Comparison of ENCODE assay signal across 25 cellular contexts in the genomic region with DNA sequence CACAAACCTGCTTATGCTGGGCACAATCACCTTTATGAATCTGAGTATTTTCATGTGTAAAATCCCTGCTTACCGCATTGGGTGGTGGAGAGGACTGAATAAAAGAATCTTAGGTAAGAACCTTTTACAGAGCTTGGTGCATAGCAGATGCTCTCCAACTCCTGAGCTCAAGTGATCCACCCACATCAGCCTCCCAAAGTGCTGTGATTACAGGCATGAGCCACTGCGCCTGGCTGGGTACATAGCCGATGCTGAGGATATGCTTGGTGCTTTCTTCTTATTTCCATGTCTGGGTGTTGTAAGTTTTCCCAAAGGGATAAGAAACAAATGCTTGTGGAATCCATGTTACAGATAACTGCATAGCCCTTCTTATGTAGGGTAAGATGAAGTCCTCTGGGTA.
"Had no signal": no experiment of that assay in that cellular context is flagged by ENCODE, and none has a peak within 500 bp of the region (broad histone marks: within the 10 kb centered on the region; RNA-seq: fewer than 3 reads in every experiment).

No MANE protein-coding gene starts in this region.

- H3K27ac ChIP-seq: SJSA1 had no signal

- H3K36me3 ChIP-seq: SJSA1 had no signal

- H3K9me3 ChIP-seq: SJSA1 had no signal

- H3K4me3 Mint-ChIP-seq: activated CD8-positive, alpha-beta memory T cell treated with anti-CD3 and anti-CD28 coated beads, Interleukin-2, amount 10 ng/mL, durations not matched to agents 7 days and 5 days; activated CD8-positive, alpha-beta T cell treated with anti-CD3 and anti-CD28 coated beads, Interleukin-2, amount 10 ng/mL, durations not matched to agents 7 days and 5 days; activated naive CD4-positive, alpha-beta T cell treated with anti-CD3 and anti-CD28 coated beads for 36 hours; activated naive CD8-positive, alpha-beta T cell treated with anti-CD3 and anti-CD28 coated beads for 36 hours; activated T-cell treated with anti-CD3 and anti-CD28 coated beads, Interleukin-2, amount 50 U/mL, for 4 hours; T-helper 2 cell treated with Interferon-gamma antibody and Interleukin-4, amounts not matched to agents 5 μg/mL and 100 μg/mL, for 36 hours had no signal

- H3K9me3 Mint-ChIP-seq: activated naive CD4-positive, alpha-beta T cell treated with anti-CD3 and anti-CD28 coated beads for 36 hours; activated T-cell treated with anti-CD3 and anti-CD28 coated beads, Interleukin-2, amount 50 U/mL, for 4 hours had no signal

- DNase-seq: activated CD4-positive, alpha-beta T cell treated with anti-CD3 and anti-CD28 coated beads for 4 hours; activated CD4-positive, alpha-beta T cell treated with anti-CD3 and anti-CD28 coated beads, Interleukin-2, amount 50 U/mL, for 4 hours; activated CD8-positive, alpha-beta memory T cell treated with anti-CD3 and anti-CD28 coated beads, Interleukin-2, amount 10 ng/mL, durations not matched to agents 7 days and 5 days; activated CD8-positive, alpha-beta T cell treated with anti-CD3 and anti-CD28 coated beads, Interleukin-2, amount 10 ng/mL, durations not matched to agents 7 days and 5 days; activated gamma-delta T cell; activated naive CD4-positive, alpha-beta T cell treated with anti-CD3 and anti-CD28 coated beads for 36 hours; activated naive CD8-positive, alpha-beta T cell treated with anti-CD3 and anti-CD28 coated beads for 36 hours; activated T-cell treated with anti-CD3 and anti-CD28 coated beads, Interleukin-2, amount 50 U/mL, for 4 hours; Karpas-422; MM.1S; NCI-H1105; NCI-H1436; NCI-H1694 treated with DMSO at 0.1 percent for 48 hours; NCI-H345; NCI-H510A; NCI-H526 treated with DMSO at 0.1 percent for 48 hours; NCI-H82; PC-3; SHP77; SW 1271 had no signal

- H3K27me3 ChIP-seq: SJSA1 had no signal

- H3K4me3 ChIP-seq: K562, SJSA1 had no signal

- H3K36me3 Mint-ChIP-seq: activated CD8-positive, alpha-beta memory T cell treated with anti-CD3 and anti-CD28 coated beads, Interleukin-2, amount 10 ng/mL, durations not matched to agents 7 days and 5 days; activated naive CD8-positive, alpha-beta T cell treated with anti-CD3 and anti-CD28 coated beads for 36 hours had no signal

- H3K27ac Mint-ChIP-seq: activated CD8-positive, alpha-beta memory T cell treated with anti-CD3 and anti-CD28 coated beads, Interleukin-2, amount 10 ng/mL, durations not matched to agents 7 days and 5 days; activated CD8-positive, alpha-beta T cell treated with anti-CD3 and anti-CD28 coated beads, Interleukin-2, amount 10 ng/mL, durations not matched to agents 7 days and 5 days; activated naive CD4-positive, alpha-beta T cell treated with anti-CD3 and anti-CD28 coated beads for 36 hours; activated naive CD8-positive, alpha-beta T cell treated with anti-CD3 and anti-CD28 coated beads for 36 hours; T-helper 2 cell treated with Interferon-gamma antibody and Interleukin-4, amounts not matched to agents 5 μg/mL and 100 μg/mL, for 36 hours had no signal

- ATAC-seq: activated CD4-positive, CD25-positive, alpha-beta regulatory T cell treated with anti-CD3 and anti-CD28 coated beads, Interleukin-2, amount 50 U/mL, for 24 hours; activated CD8-positive, alpha-beta memory T cell treated with anti-CD3 and anti-CD28 coated beads, Interleukin-2, amount 10 ng/mL, durations not matched to agents 7 days and 5 days; activated CD8-positive, alpha-beta T cell treated with anti-CD3 and anti-CD28 coated beads, Interleukin-2, amount 10 ng/mL, durations not matched to agents 7 days and 5 days; activated T-cell treated with anti-CD3 and anti-CD28 coated beads, Interleukin-2, amount 50 U/mL, for 4 hours; K562; PC-3; SK-N-SH treated with all-trans-retinoic acid at 6 μM for 48 hours had no signal
